16 cellular contexts compared by ENCODE assay signal in the genomic region with DNA sequence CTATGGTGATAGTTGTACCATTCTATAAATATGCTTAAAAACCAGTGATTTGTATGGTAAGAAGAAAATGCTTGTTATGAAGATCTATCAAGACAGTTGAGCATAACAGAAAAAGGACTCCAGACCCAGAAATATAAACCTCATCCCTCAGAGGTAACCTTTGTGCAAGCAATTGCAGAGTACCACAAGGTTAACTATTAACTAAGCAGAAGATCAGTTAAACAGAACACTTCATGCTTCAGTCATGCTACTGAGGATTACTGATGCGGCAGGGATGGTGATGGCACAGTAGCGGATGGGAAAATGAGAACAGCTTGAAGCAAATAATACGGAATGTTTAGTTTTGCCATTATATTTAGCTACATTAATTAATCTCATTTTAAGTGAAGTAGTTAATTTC. TPM values are rescaled to one million over a fixed set of nuclear protein-coding genes. Genes with fewer than 3 reads are reported as not detected.
DNase-seq lines count a peak whose midpoint lies in the region; ATAC-seq, FAIRE-seq and TF ChIP-seq lines count a peak whose summit lies in the region.
"Had no signal": no experiment of that assay in that cellular context is flagged by ENCODE, and none has a peak within 500 bp of the region (broad histone marks: within the 10 kb centered on the region; RNA-seq: fewer than 3 reads in every experiment).

No MANE protein-coding gene starts in this region.

- no peaks in the 10 kb centered on the region for H3K79me2 ChIP-seq in astrocyte (ENCODE audit: insufficient read depth, low read length)

- ATAC-seq in HG03460 (IDR thresholded peaks at IDR 0.05; ENCODE audit: unreplicated experiment), result no peak
- ATAC-seq: Right ventricle myocardium inferior, SK-N-SH treated with all-trans-retinoic acid at 6 μM for 48 hours had no signal

- no peak overlapping the region for H3K4me2 ChIP-seq in astrocyte (ENCODE audit: low read length)
- H3K4me2 ChIP-seq: BLaER1 treated with 17β-estradiol and CSF1 and Interleukin-3, amounts not matched to agents 10 nM and 100 nM; PC-9 had no signal

- H3K27me3 Mint-ChIP-seq in astrocyte (ENCODE audit: low read depth, unreplicated experiment), result no peaks in the 10 kb centered on the region

- H3K36me3 Mint-ChIP-seq in astrocyte (ENCODE audit: low read depth, unreplicated experiment), result peaks cover 32% of the 10 kb centered on the region

- DNase-seq in HK-2 (ENCODE audit: unreplicated experiment) (peak; percentile 36), astrocyte (ENCODE audit: low read depth) (no peak), kidney epithelial cell (ENCODE audit: low read depth) (peak; percentile 75), renal cortical epithelial cell (ENCODE audit: low read depth) (peak; percentile 91), NCI-H146 (lab: John Stamatoyannopoulos, UW) (no peak), GM20000 (ENCODE audit: low spot score) (no peak)
- DNase-seq: HCEC 1CT; KBM-7; NCI-H2107; NCI-H69; NK-92 treated with Interleukin-12 subunit alpha and Interleukin-12 subunit beta, amount 100 ng/mL, for 24 hours; PC-9 had no signal

- no peaks in the 10 kb centered on the region for H3K27me3 ChIP-seq in astrocyte (ENCODE audit: insufficient read depth, low read length)
- no peaks in the 10 kb centered on the region for H3K27me3 ChIP-seq in kidney epithelial cell (ENCODE audit: control insufficient read depth, insufficient read depth, low read length)
- H3K27me3 ChIP-seq: BLaER1 treated with 17β-estradiol and CSF1 and Interleukin-3, amounts not matched to agents 10 nM and 100 nM had no signal

- no peaks in the 10 kb centered on the region for H3K9me3 ChIP-seq in astrocyte (ENCODE audit: insufficient read depth, low read depth, low read length)
- H3K9me3 ChIP-seq: BLaER1 treated with 17β-estradiol and CSF1 and Interleukin-3, amounts not matched to agents 10 nM and 100 nM had no signal

- no peak for FAIRE-seq in astrocyte (lab: Jason Lieb, UNC)

- peaks cover 33% of the 10 kb centered on the region for H3K4me1 ChIP-seq in astrocyte (ENCODE audit: insufficient read depth, low read length)
- H3K4me1 ChIP-seq: BLaER1 treated with 17β-estradiol and CSF1 and Interleukin-3, amounts not matched to agents 10 nM and 100 nM had no signal

- H3K4me1 Mint-ChIP-seq in astrocyte (ENCODE audit: low read depth, unreplicated experiment), result peaks cover 46% of the 10 kb centered on the region

- H3K36me3 ChIP-seq in astrocyte (ENCODE audit: insufficient read depth, low read length) (peaks cover 68% of the 10 kb centered on the region), kidney epithelial cell (ENCODE audit: control insufficient read depth, insufficient read depth, low read length) (peaks cover 3% of the 10 kb centered on the region)

- TF ChIP-seq CTCF in astrocyte (IDR thresholded peaks at IDR 0.05; ENCODE audit: insufficient read depth, low read depth, low read length) (no peak), kidney epithelial cell (IDR thresholded peaks at IDR 0.05; ENCODE audit: insufficient read depth, low read length, poor library complexity, severe bottlenecking) (no peak), GM20000 (IDR thresholded peaks at IDR 0.05; ENCODE audit: extremely low read depth, missing control alignments) (no peak)

- no peak overlapping the region for H3K27ac ChIP-seq in astrocyte (ENCODE audit: low read depth, low read length)
- H3K27ac ChIP-seq: BLaER1 treated with 17β-estradiol and CSF1 and Interleukin-3, amounts not matched to agents 10 nM and 100 nM; PC-9 had no signal

- H3K4me3 Mint-ChIP-seq in astrocyte (ENCODE audit: unreplicated experiment), result no peak overlapping the region

- peak overlapping the region; percentile 90 for H3K27ac Mint-ChIP-seq in astrocyte (ENCODE audit: unreplicated experiment)

- peaks cover 4% of the 10 kb centered on the region for H4K20me1 ChIP-seq in astrocyte (ENCODE audit: insufficient read depth, low read length)

- H3K4me3 ChIP-seq in astrocyte (ENCODE audit: insufficient read depth, low read depth, low read length), result no peak overlapping the region
- H3K4me3 ChIP-seq in kidney epithelial cell (ENCODE audit: low read depth, low read length), result no peak overlapping the region
- H3K4me3 ChIP-seq: BLaER1 treated with 17β-estradiol and CSF1 and Interleukin-3, amounts not matched to agents 10 nM and 100 nM; PC-9 had no signal

- H3K9ac ChIP-seq in astrocyte (ENCODE audit: low read length), result no peak overlapping the region
- H3K9ac ChIP-seq: BLaER1 treated with 17β-estradiol and CSF1 and Interleukin-3, amounts not matched to agents 10 nM and 100 nM had no signal

- H3K9me3 Mint-ChIP-seq in astrocyte (ENCODE audit: unreplicated experiment), result no peaks in the 10 kb centered on the region

- no peak overlapping the region for H2AFZ ChIP-seq in astrocyte (ENCODE audit: low read depth, low read length)
- H2AFZ ChIP-seq: PC-9 had no signal

RNA-seq across cellular contexts. Expression of a gene that starts 45.5 kb away (rescaled TPM):
- 226 and 232 TPM in 2 replicates for total RNA-seq in astrocyte
- 278 and 296 TPM in 2 replicates for total RNA-seq in kidney epithelial cell
- total RNA-seq in renal cortical epithelial cell, result 239 and 356 TPM in 2 replicates

Comparison
In these comparisons a context has a peak if more than half of its experiments do, and no peak if none do; other contexts are left out.
1. DNase-seq: peak in HK-2 (single experiment), kidney epithelial cell (single experiment) and renal cortical epithelial cell (single experiment); none in astrocyte (single experiment), NCI-H146 (single experiment) and GM20000 (single experiment).